8 cellular contexts compared by ENCODE assay signal in genomic region chr2:231482806-231483391, GRCh38. TPM values are rescaled to one million over a fixed set of nuclear protein-coding genes. Genes with fewer than 3 reads are reported as not detected.
DNase-seq lines count a peak whose midpoint lies in the region; ATAC-seq and TF ChIP-seq lines count a peak whose summit lies in the region.

No MANE protein-coding gene starts in this region.

- H3K9ac ChIP-seq in trophoblast cell (ENCODE audit: low read length) = no peak overlapping the region

- H3K4me3 ChIP-seq in SJSA1 = no peak overlapping the region
- H3K4me3 ChIP-seq in trophoblast cell (ENCODE audit: low read depth, low read length) = no peak overlapping the region
- H3K4me3 ChIP-seq in tibial artery = peak overlapping the region; percentile 53 to 57

- peak overlapping the region; percentile 72 for H4K8ac ChIP-seq in trophoblast cell (ENCODE audit: low read depth, low read length)

- peak overlapping the region; percentile 59 for H4K12ac ChIP-seq in trophoblast cell (ENCODE audit: low read depth, low read length)

- TF ChIP-seq CTCF in tibial artery (IDR thresholded peaks at IDR 0.05) = peak; percentile 74 to 93

- H2AK5ac ChIP-seq in trophoblast cell (ENCODE audit: low read length) = no peak overlapping the region

- H3K4me1 ChIP-seq in SJSA1 (replicated peaks) (peaks cover 8% of the 10 kb centered on the region), trophoblast cell (ENCODE audit: control insufficient read depth in 1 of 2, insufficient read depth in 2 of 2, low read length in 2 of 2) (no peaks in the 10 kb centered on the region), tibial artery (peaks cover 0 to 14% (median 4%) of the 10 kb centered on the region in 4 donors)

- H3K36me3 Mint-ChIP-seq in activated naive CD4-positive, alpha-beta T cell treated with anti-CD3 and anti-CD28 coated beads, Interleukin-2, amount 10 ng/mL, durations not matched to agents 7 days and 5 days = no peaks in the 10 kb centered on the region

- peak overlapping the region; percentile 10 for H2AFZ ChIP-seq in trophoblast cell (ENCODE audit: insufficient read depth, low read length, poor library complexity)

- H2BK120ac ChIP-seq in trophoblast cell (ENCODE audit: insufficient read depth, low read length, poor library complexity) = no peak overlapping the region

- H3K9me3 Mint-ChIP-seq in activated naive CD4-positive, alpha-beta T cell treated with anti-CD3 and anti-CD28 coated beads, Interleukin-2, amount 10 ng/mL, durations not matched to agents 7 days and 5 days = no peaks in the 10 kb centered on the region

- H3K79me2 ChIP-seq in trophoblast cell (ENCODE audit: control insufficient read depth, insufficient read depth, low read length, poor library complexity) = no peaks in the 10 kb centered on the region

- peak overlapping the region; percentile 92 for H3K27ac Mint-ChIP-seq in activated naive CD4-positive, alpha-beta T cell treated with anti-CD3 and anti-CD28 coated beads, Interleukin-2, amount 10 ng/mL, durations not matched to agents 7 days and 5 days

- H3K27ac ChIP-seq in SJSA1 = no peak overlapping the region
- H3K27ac ChIP-seq in trophoblast cell (ENCODE audit: low read depth, low read length) = no peak overlapping the region
- H3K27ac ChIP-seq in tibial artery = peak overlapping the region; percentile 64 to 74

- H3K4me1 Mint-ChIP-seq in activated naive CD4-positive, alpha-beta T cell treated with anti-CD3 and anti-CD28 coated beads, Interleukin-2, amount 10 ng/mL, durations not matched to agents 7 days and 5 days = peaks cover 29% of the 10 kb centered on the region

- no peaks in the 10 kb centered on the region for H3K27me3 ChIP-seq in SJSA1 (replicated peaks)
- no peaks in the 10 kb centered on the region for H3K27me3 ChIP-seq in trophoblast cell (ENCODE audit: insufficient read depth, low read length)
- H3K27me3 ChIP-seq in tibial artery = no peaks in the 10 kb centered on the region

- no peaks in the 10 kb centered on the region for H3K79me1 ChIP-seq in trophoblast cell (ENCODE audit: low read length)

- H3K36me3 ChIP-seq in SJSA1 (no peaks in the 10 kb centered on the region; the same call in 1 of the 2 replicates), trophoblast cell (ENCODE audit: control insufficient read depth in 1 of 2, insufficient read depth in 2 of 2, low read length in 2 of 2) (no peaks in the 10 kb centered on the region), tibial artery (no peaks in the 10 kb centered on the region)

- peak; percentile 14 for DNase-seq in NK-92 treated with Interleukin-12 subunit alpha and Interleukin-12 subunit beta, amount 100 ng/mL, for 24 hours (lab: John Stamatoyannopoulos, UW)
- DNase-seq in NK-92 (lab: John Stamatoyannopoulos, UW; ENCODE audit: unreplicated experiment) = no peak
- peak; percentile 53 to 75 for DNase-seq in SJSA1 (ENCODE audit: low read depth in 1 of 2, low spot score in 2 of 2)
- peak; percentile 81 for DNase-seq in activated naive CD4-positive, alpha-beta T cell treated with anti-CD3 and anti-CD28 coated beads, Interleukin-2, amount 10 ng/mL, durations not matched to agents 7 days and 5 days
- DNase-seq in glomerular visceral epithelial cell (ENCODE audit: extremely low spot score) = peak; percentile 61
- DNase-seq in trophoblast cell = peak; percentile 44 to 75
- DNase-seq in tibial artery = peak; percentile 66 to 84

- no peak overlapping the region for H3K23ac ChIP-seq in trophoblast cell (ENCODE audit: low read length)

- no peak overlapping the region for H3K14ac ChIP-seq in trophoblast cell (ENCODE audit: low read length)

- no peak overlapping the region for H4K91ac ChIP-seq in trophoblast cell (ENCODE audit: low read depth, low read length)

- H2BK5ac ChIP-seq in trophoblast cell (ENCODE audit: low read depth, low read length, poor library complexity) = no peak overlapping the region

- intact Hi-C loops in tibial artery (cut with DNase I; ENCODE audit: low total_unique reads) = no loop called here

- peak overlapping the region; percentile 77 for H3K4me3 Mint-ChIP-seq in activated naive CD4-positive, alpha-beta T cell treated with anti-CD3 and anti-CD28 coated beads, Interleukin-2, amount 10 ng/mL, durations not matched to agents 7 days and 5 days

- no peak overlapping the region for H3K18ac ChIP-seq in trophoblast cell (ENCODE audit: low read length)

- H3K4me2 ChIP-seq in trophoblast cell (ENCODE audit: low read length) = no peak overlapping the region

- H2BK12ac ChIP-seq in trophoblast cell (ENCODE audit: low read length) = no peak overlapping the region

- H3K27me3 Mint-ChIP-seq in activated naive CD4-positive, alpha-beta T cell treated with anti-CD3 and anti-CD28 coated beads, Interleukin-2, amount 10 ng/mL, durations not matched to agents 7 days and 5 days = peaks cover 15% of the 10 kb centered on the region

- H3K4ac ChIP-seq in trophoblast cell (ENCODE audit: low read depth, low read length) = no peak overlapping the region

- CTCF ChIA-PET in activated naive CD4-positive, alpha-beta T cell treated with anti-CD3 and anti-CD28 coated beads, Interleukin-2, amount 10 ng/mL, durations not matched to agents 7 days and 5 days (lab: Charles Lee) = interaction anchor here (0.7 to 4.0 kb wide), 20 partner anchors 8 to 232 kb away, joined by 3 to 35 read pairs (median 4); partner anchors contain the start of gene NCL

- H3K9me3 ChIP-seq in SJSA1 (replicated peaks) (no peaks in the 10 kb centered on the region), trophoblast cell (ENCODE audit: insufficient read depth, low read depth, low read length) (no peaks in the 10 kb centered on the region), tibial artery (no peaks in the 10 kb centered on the region)

- no CpG with 5 or more reads among the region's 36 CpGs for WGBS in trophoblast cell (ENCODE audit: extremely low coverage, insufficient coverage, insufficient read length)

- peak; percentile 57 for ATAC-seq in HG03457 (IDR thresholded peaks at IDR 0.05; ENCODE audit: unreplicated experiment)

RNA-seq across cellular contexts. Expression of gene NCL, which starts 18.6 kb away (rescaled TPM):
- 257 and 292 TPM in 2 replicates for total RNA-seq in SJSA1 (2014; rRNA removed; shearing (Covaris generic))
- polyA plus RNA-seq in trophoblast cell (2013) = 312 and 322 TPM in 2 replicates

RNA-seq across cellular contexts. Expression of gene NMUR1, which starts 47.3 kb away (rescaled TPM):
- total RNA-seq in SJSA1 (2014; rRNA removed; shearing (Covaris generic)) = 0.21 and 1.0 TPM in 2 replicates
- polyA plus RNA-seq in trophoblast cell (2013) = 0.03 TPM in 1 of 2 replicates, not detected in the other

Comparison
In these comparisons a context has a peak if more than half of its experiments do, and no peak if none do; other contexts are left out.
1. H3K27ac ChIP-seq: peak in tibial artery (2 of 2); none in SJSA1 (single experiment) and trophoblast cell (single experiment).
2. H3K4me3 ChIP-seq: peak in tibial artery (2 of 2); none in SJSA1 (single experiment) and trophoblast cell (single experiment).